8 cellular contexts compared by ENCODE assay signal in genomic region chrX:44252688-44253572, GRCh38.
DNase-seq lines count a peak whose midpoint lies in the region; TF ChIP-seq lines count a peak whose summit lies in the region.
"Not testable (repeated sequence)": the region's sequence is repeated elsewhere in the genome, so short reads cannot be mapped to it uniquely, and the experiment has no call there.

No MANE protein-coding gene starts in this region.

- DNase-seq in GDM1 (lab: John Stamatoyannopoulos, UW) (peak; percentile 32), H4 (ENCODE audit: low spot score) (peak; percentile 67), T follicular helper cell (ENCODE audit: low read depth) (peak; percentile 43), fibroblast of villous mesenchyme (ENCODE audit: low read depth) (peak; percentile 50)
- DNase-seq in activated effector memory CD4-positive, alpha-beta T cell treated with Interleukin-2 at 50 U/mL for 16 hours = peak; percentile 59
- DNase-seq in neuronal stem cell (ENCODE audit: low spot score) = not testable (repeated sequence)

- H2BK5ac ChIP-seq in neuronal stem cell (ENCODE audit: low read length) = not testable (repeated sequence)

- WGBS in neuronal stem cell (ENCODE audit: extremely low coverage in 2 of 2, insufficient read length in 2 of 2, insufficient replicate concordance in 1 of 2), 2 donors = no CpG with 5 or more reads among the region's 17 CpGs

- H3K79me2 ChIP-seq in KMS-11 (ENCODE audit: insufficient read depth, low read depth) = not testable (repeated sequence)

- not testable (repeated sequence) for H3K27me3 Mint-ChIP-seq in stimulated activated naive CD8-positive, alpha-beta T cell treated with anti-CD3 and anti-CD28 coated beads, Interleukin-15, Interleukin-2, amounts not matched to agents 100 ng/mL and 50 ng/mL, for 24 hours

- H3K4ac ChIP-seq in neuronal stem cell (ENCODE audit: low read length) = not testable (repeated sequence)

- H3K4me1 ChIP-seq in KMS-11 (ENCODE audit: low read depth, poor library complexity, severe bottlenecking) = peaks cover 21% of the 10 kb centered on the region
- not testable (repeated sequence) for H3K4me1 ChIP-seq in neuronal stem cell (ENCODE audit: control insufficient read depth in 2 of 2, insufficient read depth in 1 of 2, low read depth in 1 of 2, low read length in 2 of 2)

- H3K9me3 Mint-ChIP-seq in stimulated activated naive CD8-positive, alpha-beta T cell treated with anti-CD3 and anti-CD28 coated beads, Interleukin-15, Interleukin-2, amounts not matched to agents 100 ng/mL and 50 ng/mL, for 24 hours = peaks cover 18% of the 10 kb centered on the region

- not testable (repeated sequence) for H2BK120ac ChIP-seq in neuronal stem cell (ENCODE audit: low read depth, low read length)

- H2BK15ac ChIP-seq in neuronal stem cell (ENCODE audit: low read length) = not testable (repeated sequence)

- TF ChIP-seq CTCF in KMS-11 (conservative IDR thresholded peaks at IDR 0.05; ENCODE audit: low read depth, low read length); fibroblast of villous mesenchyme (IDR thresholded peaks at IDR 0.05; ENCODE audit: insufficient read depth, low read depth, low read length): not testable (repeated sequence)

- not testable (repeated sequence) for H4K91ac ChIP-seq in neuronal stem cell (ENCODE audit: low read depth, low read length, poor library complexity)

- peaks cover 33% of the 10 kb centered on the region for H3K4me1 Mint-ChIP-seq in stimulated activated naive CD8-positive, alpha-beta T cell treated with anti-CD3 and anti-CD28 coated beads, Interleukin-15, Interleukin-2, amounts not matched to agents 100 ng/mL and 50 ng/mL, for 24 hours (ENCODE audit: low read depth)

- not testable (repeated sequence) for H3K9me3 ChIP-seq in neuronal stem cell (replicated peaks in 1 of 2; ENCODE audit: control insufficient read depth in 2 of 2, insufficient read depth in 1 of 2, low read depth in 1 of 2, low read length in 2 of 2)

- not testable (repeated sequence) for H2BK12ac ChIP-seq in neuronal stem cell (ENCODE audit: low read length)

- peaks cover 21% of the 10 kb centered on the region for H3K36me3 Mint-ChIP-seq in stimulated activated naive CD8-positive, alpha-beta T cell treated with anti-CD3 and anti-CD28 coated beads, Interleukin-15, Interleukin-2, amounts not matched to agents 100 ng/mL and 50 ng/mL, for 24 hours (ENCODE audit: low read depth)

- not testable (repeated sequence) for H3K4me3 ChIP-seq in KMS-11 (IDR thresholded peaks at IDR 0.05; ENCODE audit: insufficient read depth, low read depth, low read length); neuronal stem cell (ENCODE audit: low read length in 2 of 2)
- peak overlapping the region; percentile 15 for H3K4me3 ChIP-seq in fibroblast of villous mesenchyme (ENCODE audit: low read depth, low read length)

- not testable (repeated sequence) for H4K8ac ChIP-seq in neuronal stem cell (ENCODE audit: low read depth, low read length)

- H3K4me2 ChIP-seq in KMS-11 = peak overlapping the region; percentile 66
- H3K4me2 ChIP-seq in neuronal stem cell (ENCODE audit: insufficient read depth, low read length, poor library complexity, severe bottlenecking) = not testable (repeated sequence)

- H3K14ac ChIP-seq in neuronal stem cell (ENCODE audit: low read length) = not testable (repeated sequence)

- not testable (repeated sequence) for H3K36me3 ChIP-seq in KMS-11 (ENCODE audit: insufficient read depth); neuronal stem cell (replicated peaks in 1 of 2; ENCODE audit: control insufficient read depth in 2 of 2, insufficient read depth in 2 of 2, low read length in 2 of 2)

- H4K20me1 ChIP-seq in KMS-11 (ENCODE audit: insufficient read depth) = not testable (repeated sequence)

- not testable (repeated sequence) for H3K18ac ChIP-seq in neuronal stem cell (ENCODE audit: low read length)

- peak overlapping the region; percentile 94 for H3K27ac ChIP-seq in KMS-11
- not testable (repeated sequence) for H3K27ac ChIP-seq in neuronal stem cell (replicated peaks; ENCODE audit: low read length)

- peak overlapping the region; percentile 35 for H3K4me3 Mint-ChIP-seq in stimulated activated naive CD8-positive, alpha-beta T cell treated with anti-CD3 and anti-CD28 coated beads, Interleukin-15, Interleukin-2, amounts not matched to agents 100 ng/mL and 50 ng/mL, for 24 hours

- not testable (repeated sequence) for H2AK5ac ChIP-seq in neuronal stem cell (ENCODE audit: low read depth, low read length)

- peak overlapping the region; percentile 85 for H3K9ac ChIP-seq in KMS-11
- not testable (repeated sequence) for H3K9ac ChIP-seq in neuronal stem cell (ENCODE audit: low read depth, low read length, poor library complexity)

- H3K23ac ChIP-seq in neuronal stem cell (ENCODE audit: low read depth, low read length, poor library complexity) = not testable (repeated sequence)

- peak overlapping the region; percentile 81 for H2AFZ ChIP-seq in KMS-11 (ENCODE audit: low read depth)
- H2AFZ ChIP-seq in neuronal stem cell (ENCODE audit: low read length) = peak overlapping the region; percentile 81

- not testable (repeated sequence) for H3K27ac Mint-ChIP-seq in stimulated activated naive CD8-positive, alpha-beta T cell treated with anti-CD3 and anti-CD28 coated beads, Interleukin-15, Interleukin-2, amounts not matched to agents 100 ng/mL and 50 ng/mL, for 24 hours

- H3K27me3 ChIP-seq in KMS-11 (ENCODE audit: insufficient read depth, low read depth); neuronal stem cell (ENCODE audit: control insufficient read depth in 3 of 3, insufficient read depth in 3 of 3, low read depth in 1 of 3, low read length in 3 of 3): not testable (repeated sequence)

- H3K79me1 ChIP-seq in neuronal stem cell (ENCODE audit: low read depth, low read length) = not testable (repeated sequence)
